Comparison of ENCODE assay signal across 8 cellular contexts in genomic region chr10:130137659-130138478, GRCh38. TPM values are rescaled to one million over a fixed set of nuclear protein-coding genes. Genes with fewer than 3 reads are reported as not detected.
DNase-seq lines count a peak whose midpoint lies in the region; ATAC-seq, FAIRE-seq and TF ChIP-seq lines count a peak whose summit lies in the region.

No MANE protein-coding gene starts in this region.

- H3K4me1 ChIP-seq in adipocyte (ENCODE audit: control insufficient read depth, insufficient read depth, low read length) (peaks cover 40% of the 10 kb centered on the region), HepG2 (ENCODE audit: insufficient read depth, low read length) (peaks cover 63% of the 10 kb centered on the region), transverse colon (peaks cover 22 to 57% (median 24%) of the 10 kb centered on the region in 4 donors)
- peaks cover 21% of the 10 kb centered on the region for H3K4me1 ChIP-seq in effector memory CD4-positive, alpha-beta T cell (ENCODE audit: control insufficient read depth, insufficient read depth, low read length, poor library complexity, severe bottlenecking)

- H3K4me2 ChIP-seq in HepG2 (ENCODE audit: low read depth, low read length): peak overlapping the region; percentile 88

- in situ Hi-C loops in HepG2 (cut with HindIII; ENCODE audit: extremely low pct_ligation_motif_present, low pct_unique_long_range_greater_than_20kb) (no loop called here), transverse colon (cut with MboI; ENCODE audit: low pct_ligation_motif_present in 1 of 4, low pct_unique_long_range_greater_than_20kb in 1 of 4, low sequenced_read_pairs in 3 of 4) (no loop called here)

- peaks cover 42% of the 10 kb centered on the region for H4K20me1 ChIP-seq in HepG2 (ENCODE audit: insufficient read depth, low read length)

- peak overlapping the region; percentile 91 for H3K4me3 ChIP-seq in adipocyte (ENCODE audit: low read length)
- peak overlapping the region; percentile 66 to 90 (median 74) for H3K4me3 ChIP-seq in HepG2 (replicated peaks in 1 of 3; ENCODE audit: insufficient read depth in 1 of 3, low read depth in 2 of 3, low read length in 3 of 3)
- peak overlapping the region in 3 of 4 donors; percentile 65 to 100 (median 72) for H3K4me3 ChIP-seq in transverse colon
- no peak overlapping the region for H3K4me3 ChIP-seq in effector memory CD4-positive, alpha-beta T cell (ENCODE audit: insufficient read depth, low read depth, low read length, poor library complexity, severe bottlenecking)

- CTCF ChIA-PET in activated naive CD4-positive, alpha-beta T cell treated with anti-CD3 and anti-CD28 coated beads, Interleukin-2, amount 10 ng/mL, durations not matched to agents 7 days and 5 days (lab: Charles Lee): interaction anchor here (0.8 to 5.7 kb wide), 4 partner anchors 10 to 44 kb away, joined by 3 to 34 read pairs (median 6); partner anchors contain the start of gene C10orf143
- CTCF ChIA-PET in HepG2 (lab: Yijun Ruan, JAX; ENCODE audit: low intra/inter-chr PET ratio, low total read pairs): no interaction called here

- H3K9me3 ChIP-seq in adipocyte (ENCODE audit: control insufficient read depth, low read length) (no peaks in the 10 kb centered on the region), HepG2 (ENCODE audit: low read length) (no peaks in the 10 kb centered on the region), transverse colon (no peaks in the 10 kb centered on the region)
- no peaks in the 10 kb centered on the region for H3K9me3 ChIP-seq in effector memory CD4-positive, alpha-beta T cell (ENCODE audit: control insufficient read depth, low read length)

- peaks cover 63% of the 10 kb centered on the region for H3K79me2 ChIP-seq in HepG2 (ENCODE audit: insufficient read depth, low read length)

- TF ChIP-seq POLR2A in HepG2 (IDR thresholded peaks at IDR 0.05; ENCODE audit: insufficient read depth in 1 of 2, low read depth in 2 of 2, low read length in 2 of 2): no peak
- TF ChIP-seq POLR2A in transverse colon (IDR thresholded peaks at IDR 0.05): no peak

- no peak overlapping the region for H2AFZ ChIP-seq in HepG2 (ENCODE audit: low read length)

- TF ChIP-seq EP300 in HepG2 (IDR thresholded peaks at IDR 0.05; ENCODE audit: low read depth in 2 of 2, low read length in 2 of 2) (no peak), HepG2 (CRISPR knock-in tag; IDR thresholded peaks at IDR 0.05; ENCODE audit: borderline replicate concordance) (no peak), transverse colon (IDR thresholded peaks at IDR 0.05; ENCODE audit: low read depth) (no peak)

- TF ChIP-seq RAD21 in HepG2 (CRISPR knock-in tag; IDR thresholded peaks at IDR 0.05): no peak

- no TSS peak for BruUV-seq in HepG2 (replicated peaks; lab: Mats Ljungman, UMichigan)

- H3K36me3 Mint-ChIP-seq in activated naive CD4-positive, alpha-beta T cell treated with anti-CD3 and anti-CD28 coated beads, Interleukin-2, amount 10 ng/mL, durations not matched to agents 7 days and 5 days: peaks cover 26% of the 10 kb centered on the region

- TF ChIP-seq CTCF in HepG2 (CRISPR knock-in tag; IDR thresholded peaks at IDR 0.05) (no peak), transverse colon (IDR thresholded peaks at IDR 0.05) (no peak)

- ATAC-seq in HepG2 (no peak), HG03439 (IDR thresholded peaks at IDR 0.05; ENCODE audit: unreplicated experiment) (no peak)

- peaks cover 65% of the 10 kb centered on the region for H3K4me1 Mint-ChIP-seq in activated naive CD4-positive, alpha-beta T cell treated with anti-CD3 and anti-CD28 coated beads, Interleukin-2, amount 10 ng/mL, durations not matched to agents 7 days and 5 days

- H3K27ac ChIP-seq in HepG2 (ENCODE audit: extremely low read length, insufficient read depth, low read length) (peak overlapping the region; percentile 81), transverse colon (peak overlapping the region in 1 of 4 donors; percentile 82)
- H3K27ac ChIP-seq in effector memory CD4-positive, alpha-beta T cell (ENCODE audit: insufficient read depth, low read length, poor library complexity, severe bottlenecking): no peak overlapping the region

- no peak for FAIRE-seq in HepG2 (lab: Jason Lieb, UNC)

- 27% methylated on average over 28 of the region's 28 CpGs for WGBS in HepG2 (ENCODE audit: low lambda C conversion rate)
- WGBS in transverse colon (ENCODE audit: low coverage in 1 of 2), 2 donors: 78 to 88% methylated on average over 1 to 28 of the region's 28 CpGs

- no peaks in the 10 kb centered on the region for H3K9me3 Mint-ChIP-seq in activated naive CD4-positive, alpha-beta T cell treated with anti-CD3 and anti-CD28 coated beads, Interleukin-2, amount 10 ng/mL, durations not matched to agents 7 days and 5 days

- POLR2A ChIA-PET in HepG2 (lab: Yijun Ruan, JAX): interaction anchor here (0.7 to 5.9 kb wide), 2 partner anchors 13 to 28 kb away, joined by 4 to 221 read pairs; partner anchors contain the start of gene C10orf143

- intact Hi-C loops in HepG2 (cut with micrococcal nuclease; ENCODE audit: unreplicated experiment) (no loop called here), transverse colon (cut with DNase I; ENCODE audit: low total_unique reads) (loop anchor here (2.0 kb wide), 1 partner anchor 27 kb away; the partner anchor contains the start of gene C10orf143), head of caudate nucleus (cut with DNase I) (no loop called here)

- peaks cover 16% of the 10 kb centered on the region for H3K27me3 Mint-ChIP-seq in activated naive CD4-positive, alpha-beta T cell treated with anti-CD3 and anti-CD28 coated beads, Interleukin-2, amount 10 ng/mL, durations not matched to agents 7 days and 5 days

- H3K9ac ChIP-seq in adipocyte (ENCODE audit: low read length): peak overlapping the region; percentile 97
- H3K9ac ChIP-seq in HepG2 (ENCODE audit: insufficient read depth, low read depth, low read length): peak overlapping the region; percentile 88

- H3K4me3 Mint-ChIP-seq in activated naive CD4-positive, alpha-beta T cell treated with anti-CD3 and anti-CD28 coated beads, Interleukin-2, amount 10 ng/mL, durations not matched to agents 7 days and 5 days: peak overlapping the region; percentile 86

- H3K36me3 ChIP-seq in adipocyte (ENCODE audit: control insufficient read depth, insufficient read depth, low read length, severe bottlenecking): peaks cover 4% of the 10 kb centered on the region
- H3K36me3 ChIP-seq in HepG2 (replicated peaks in 1 of 2; ENCODE audit: control insufficient read depth in 1 of 2, insufficient read depth in 2 of 2, low read length in 2 of 2): peaks cover 9% of the 10 kb centered on the region in 2 experiments; a peak in 4 of 5 replicates
- no peaks in the 10 kb centered on the region for H3K36me3 ChIP-seq in transverse colon
- H3K36me3 ChIP-seq in effector memory CD4-positive, alpha-beta T cell (ENCODE audit: control insufficient read depth, insufficient read depth, low read length): no peaks in the 10 kb centered on the region

- H3K27me3 ChIP-seq in adipocyte (replicated peaks; ENCODE audit: control insufficient read depth, insufficient read depth, low read length) (no peaks in the 10 kb centered on the region), HepG2 (ENCODE audit: control insufficient read depth in 1 of 2, insufficient read depth in 2 of 2, low read length in 2 of 2) (peaks cover 0 to 7% of the 10 kb centered on the region in 2 experiments; a peak in 2 of 5 replicates), transverse colon (no peaks in the 10 kb centered on the region)
- H3K27me3 ChIP-seq in effector memory CD4-positive, alpha-beta T cell (replicated peaks; ENCODE audit: control insufficient read depth, insufficient read depth, low read length, poor library complexity, severe bottlenecking): no peaks in the 10 kb centered on the region

- H3K27ac Mint-ChIP-seq in activated naive CD4-positive, alpha-beta T cell treated with anti-CD3 and anti-CD28 coated beads, Interleukin-2, amount 10 ng/mL, durations not matched to agents 7 days and 5 days: peak overlapping the region; percentile 91

- no peak for DNase-seq in activated naive CD4-positive, alpha-beta T cell treated with anti-CD3 and anti-CD28 coated beads, Interleukin-2, amount 10 ng/mL, durations not matched to agents 7 days and 5 days
- no peak for DNase-seq in activated naive CD4-positive, alpha-beta T cell treated with anti-CD3 and anti-CD28 coated beads, Interleukin-2, amount 50 U/mL, for 16 hours
- DNase-seq in adipocyte (ENCODE audit: low read depth): no peak
- no peak for DNase-seq in HepG2 (ENCODE audit: low spot score)
- DNase-seq in transverse colon: no peak
- DNase-seq in head of caudate nucleus: no peak
- DNase-seq in effector memory CD4-positive, alpha-beta T cell: no peak

RNA-seq across cellular contexts. Expression of gene GLRX3, which starts 1.7 kb away (rescaled TPM):
- total RNA-seq in HepG2 (2016; rRNA removed; fragmentation: Illumina TruSeq; extraction: Trizol) (135 and 185 TPM in 2 replicates), transverse colon (10 to 100 TPM; 32.7 to 38.2 (median 34.3) TPM)
- 53.2 and 56.2 TPM in 2 replicates for total RNA-seq in HepG2 (2016; cell fraction: cytosol; rRNA removed; fragmentation: Illumina TruSeq; extraction: Trizol; ENCODE audit: low read depth)
- total RNA-seq in HepG2 (2016; cell fraction: insoluble cytoplasmic fraction; rRNA removed; fragmentation: Illumina TruSeq; extraction: Trizol): 139 and 200 TPM in 2 replicates
- 74.0 and 76.4 TPM in 2 replicates for total RNA-seq in HepG2 (2016; cell fraction: membrane; rRNA removed; fragmentation: Illumina TruSeq; extraction: Trizol)
- total RNA-seq in HepG2 (2016; cell fraction: nucleus; rRNA removed; fragmentation: Illumina TruSeq; extraction: Trizol): 50.5 and 57.7 TPM in 2 replicates
- polyA plus RNA-seq in HepG2 (2011; rRNA removed): 67.1 and 91.4 TPM in 2 replicates
- polyA plus RNA-seq in HepG2 (2011; cell fraction: cytosol; rRNA removed): 51.8 and 58.2 TPM in 2 replicates
- 29.6 and 40.4 TPM in 2 replicates for polyA plus RNA-seq in HepG2 (2011; cell fraction: nucleus; rRNA removed)
- 91.5 and 92.8 TPM in 2 replicates for polyA plus RNA-seq in HepG2 (2012)
- polyA plus RNA-seq in HepG2 (2016; cell fraction: cytosol; fragmentation: Illumina TruSeq; extraction: Trizol; ENCODE audit: low read depth): 52.7 and 54.0 TPM in 2 replicates
- 190 and 206 TPM in 2 replicates for polyA plus RNA-seq in HepG2 (2016; cell fraction: insoluble cytoplasmic fraction; fragmentation: Illumina TruSeq; extraction: Trizol; ENCODE audit: low read depth)
- 63.1 and 66.1 TPM in 2 replicates for polyA plus RNA-seq in HepG2 (2016; cell fraction: membrane; fragmentation: Illumina TruSeq; extraction: Trizol; ENCODE audit: low read depth)
- 81.2 and 94.4 TPM in 2 replicates for polyA plus RNA-seq in HepG2 (2016; cell fraction: nucleus; fragmentation: Illumina TruSeq; extraction: Trizol; ENCODE audit: insufficient read depth, low read depth)
- 14.1 and 28.5 TPM in 2 replicates for polyA minus RNA-seq in HepG2 (2011; rRNA and poly(A)+ RNA removed; ENCODE audit: low replicate concordance)
- polyA minus RNA-seq in HepG2 (2011; cell fraction: cytosol; rRNA and poly(A)+ RNA removed): 29.1 and 30.6 TPM in 2 replicates
- 48.8 and 52.1 TPM in 2 replicates for polyA minus RNA-seq in HepG2 (2011; cell fraction: nucleus; rRNA and poly(A)+ RNA removed)

RNA-seq across cellular contexts. Expression of gene C10orf143, which starts 27.2 kb away (rescaled TPM):
- total RNA-seq in HepG2 (2016; rRNA removed; fragmentation: Illumina TruSeq; extraction: Trizol) (0.84 and 0.91 TPM in 2 replicates), transverse colon (1 to 10 TPM in 2 of 4 donors, not detected in 2; 3.8 to 4.0 TPM)
- total RNA-seq in HepG2 (2016; cell fraction: cytosol; rRNA removed; fragmentation: Illumina TruSeq; extraction: Trizol; ENCODE audit: low read depth): 1.9 and 2.2 TPM in 2 replicates
- total RNA-seq in HepG2 (2016; cell fraction: insoluble cytoplasmic fraction; rRNA removed; fragmentation: Illumina TruSeq; extraction: Trizol): 0.40 and 0.63 TPM in 2 replicates
- 1.2 and 2.2 TPM in 2 replicates for total RNA-seq in HepG2 (2016; cell fraction: membrane; rRNA removed; fragmentation: Illumina TruSeq; extraction: Trizol)
- total RNA-seq in HepG2 (2016; cell fraction: nucleus; rRNA removed; fragmentation: Illumina TruSeq; extraction: Trizol): 0.28 TPM in 1 of 2 replicates, not detected in the other
- 0.21 and 0.42 TPM in 2 replicates for polyA plus RNA-seq in HepG2 (2011; rRNA removed)
- 0.35 and 0.41 TPM in 2 replicates for polyA plus RNA-seq in HepG2 (2011; cell fraction: cytosol; rRNA removed)
- 0.42 and 0.68 TPM in 2 replicates for polyA plus RNA-seq in HepG2 (2011; cell fraction: nucleus; rRNA removed)
- polyA plus RNA-seq in HepG2 (2012): 0.33 and 0.39 TPM in 2 replicates
- polyA plus RNA-seq in HepG2 (2016; cell fraction: cytosol; fragmentation: Illumina TruSeq; extraction: Trizol; ENCODE audit: low read depth): 2.7 and 3.1 TPM in 2 replicates
- polyA plus RNA-seq in HepG2 (2016; cell fraction: insoluble cytoplasmic fraction; fragmentation: Illumina TruSeq; extraction: Trizol; ENCODE audit: low read depth): 0.92 and 1.4 TPM in 2 replicates
- 2.1 and 2.6 TPM in 2 replicates for polyA plus RNA-seq in HepG2 (2016; cell fraction: membrane; fragmentation: Illumina TruSeq; extraction: Trizol; ENCODE audit: low read depth)
- polyA plus RNA-seq in HepG2 (2016; cell fraction: nucleus; fragmentation: Illumina TruSeq; extraction: Trizol; ENCODE audit: insufficient read depth, low read depth): 1.1 and 1.3 TPM in 2 replicates
- 0.26 and 0.47 TPM in 2 replicates for polyA minus RNA-seq in HepG2 (2011; rRNA and poly(A)+ RNA removed; ENCODE audit: low replicate concordance)
- polyA minus RNA-seq in HepG2 (2011; cell fraction: cytosol; rRNA and poly(A)+ RNA removed): not detected in 2 replicates
- polyA minus RNA-seq in HepG2 (2011; cell fraction: nucleus; rRNA and poly(A)+ RNA removed): 0.12 and 0.39 TPM in 2 replicates
